11 cellular contexts compared by ENCODE assay signal in the genomic region with DNA sequence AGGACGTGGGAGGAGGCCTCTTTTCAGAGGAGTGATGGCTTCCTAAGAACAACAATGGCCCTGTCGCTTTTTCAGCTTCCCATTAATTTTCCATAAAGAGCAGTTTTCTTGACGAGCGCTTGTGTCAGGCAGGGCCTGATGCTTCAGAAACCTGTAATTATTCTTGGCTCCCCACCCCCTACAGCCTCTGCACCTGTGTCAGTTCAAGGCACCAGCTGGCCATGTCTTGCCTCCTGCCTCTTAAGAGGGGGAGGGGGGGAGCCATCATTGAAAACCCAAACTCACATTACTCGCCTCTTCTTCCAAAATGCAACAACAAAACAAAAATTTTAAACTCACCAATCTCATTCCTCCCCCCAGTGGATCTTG. TPM values are rescaled to one million over a fixed set of nuclear protein-coding genes. Genes with fewer than 3 reads are reported as not detected.
DNase-seq lines count a peak whose midpoint lies in the region; ATAC-seq, FAIRE-seq and TF ChIP-seq lines count a peak whose summit lies in the region.
"Had no signal": no experiment of that assay in that cellular context is flagged by ENCODE, and none has a peak within 500 bp of the region (broad histone marks: within the 10 kb centered on the region; RNA-seq: fewer than 3 reads in every experiment).

No MANE protein-coding gene starts in this region.

- no peak overlapping the region for H3K4me3 ChIP-seq in A549
- H3K4me3 ChIP-seq in H7 (ENCODE audit: insufficient read depth, low read depth, low read length): no peak overlapping the region
- H3K4me3 ChIP-seq: K562 had no signal

- TF ChIP-seq CTCF in A549 (IDR thresholded peaks at IDR 0.05) (no peak), chondrocyte (IDR thresholded peaks at IDR 0.05) (no peak)

- POLR2A ChIA-PET in A549 (lab: Yijun Ruan, JAX): no interaction called here

- H3K4me2 ChIP-seq in A549: peak overlapping the region; percentile 68

- no peak for TF ChIP-seq EP300 in A549 (IDR thresholded peaks at IDR 0.05)

- H3K9me3 Mint-ChIP-seq in chondrocyte (ENCODE audit: low read depth) (no peaks in the 10 kb centered on the region), naive B cell (no peaks in the 10 kb centered on the region)

- H3K9me3 ChIP-seq in A549: no peaks in the 10 kb centered on the region
- H3K9me3 ChIP-seq: BE2C had no signal

- H3K4me1 ChIP-seq in A549: peaks cover 100% of the 10 kb centered on the region

- H3K27me3 Mint-ChIP-seq in chondrocyte (ENCODE audit: low read depth) (no peaks in the 10 kb centered on the region), naive B cell (no peaks in the 10 kb centered on the region)

- H3K4me1 Mint-ChIP-seq in chondrocyte (ENCODE audit: low read depth): peaks cover 95% of the 10 kb centered on the region
- H3K4me1 Mint-ChIP-seq in naive B cell: peaks cover 58 to 69% (median 64%) of the 10 kb centered on the region in 3 donors

- H3K36me3 Mint-ChIP-seq in chondrocyte (ENCODE audit: low read depth) (peaks cover 5% of the 10 kb centered on the region), naive B cell (peaks cover 6 to 23% of the 10 kb centered on the region in 2 donors)

- no peak for FAIRE-seq in A549 (lab: Jason Lieb, UNC)
- FAIRE-seq: K562 had no signal

- WGBS in A549 (ENCODE audit: missing lambda C conversion rate): 91% methylated on average over 5 of the region's 5 CpGs

- H3K27me3 ChIP-seq in H7 (ENCODE audit: control insufficient read depth, insufficient read depth, low read length): no peaks in the 10 kb centered on the region
- H3K27me3 ChIP-seq: BE2C had no signal

- ATAC-seq in A549: no peak
- no peak for ATAC-seq in naive B cell (ENCODE audit: low read depth in 2 of 2)
- ATAC-seq in GM21786 (IDR thresholded peaks at IDR 0.05; ENCODE audit: unreplicated experiment): no peak
- ATAC-seq: K562 had no signal

- peak overlapping the region; percentile 69 to 74 for H3K27ac ChIP-seq in A549

- no peaks in the 10 kb centered on the region; the same call in 1 of the 2 replicates for H3K36me3 ChIP-seq in H7 (replicated peaks; ENCODE audit: control insufficient read depth, insufficient read depth, low read length)

- no peak for TF ChIP-seq RAD21 in A549 (conservative IDR thresholded peaks at IDR 0.05 in 1 of 2, IDR thresholded peaks at IDR 0.05 in 1 of 2)

- TF ChIP-seq POLR2A in A549 (IDR thresholded peaks at IDR 0.05; ENCODE audit: low read length): no peak

- CTCF ChIA-PET in A549 (lab: Yijun Ruan, JAX): no interaction called here

- DNase-seq in A549 (ENCODE audit: low read depth in 1 of 2, low spot score in 1 of 2): no peak
- DNase-seq in NCI-H187 (lab: John Stamatoyannopoulos, UW): peak; percentile 61 to 65
- DNase-seq in chondrocyte (ENCODE audit: low spot score): no peak
- DNase-seq in naive B cell: no peak
- no peak for DNase-seq in Kasumi-1 (lab: John Stamatoyannopoulos, UW)
- no peak for DNase-seq in H7
- no peak for DNase-seq in T-helper 2 cell
- DNase-seq: activated CD4-positive, alpha-beta T cell treated with anti-CD3 and anti-CD28 coated beads, Interleukin-2, amount 50 U/mL, for 1 hour; BE2C had no signal

- peak overlapping the region; percentile 47 for H3K4me3 Mint-ChIP-seq in chondrocyte (ENCODE audit: unreplicated experiment)
- H3K4me3 Mint-ChIP-seq in naive B cell: peak overlapping the region in 1 of 8 donors; percentile 71

- H3K27ac Mint-ChIP-seq in chondrocyte (ENCODE audit: unreplicated experiment): peak overlapping the region; percentile 91
- H3K27ac Mint-ChIP-seq in naive B cell: peak overlapping the region in 4 of 6 donors; percentile 1 to 92 (median 60)

TF ChIP-seq in A549, 52 proteins besides CTCF, POLR2A, EP300 and RAD21:
- TF ChIP-seq ZNF302 (CRISPR knock-in tag; IDR thresholded peaks at IDR 0.05) (no peak), FOXS1 (CRISPR knock-in tag; IDR thresholded peaks at IDR 0.05) (no peak), KDM5A (IDR thresholded peaks at IDR 0.05) (no peak), FOSB (CRISPR knock-in tag; IDR thresholded peaks at IDR 0.05) (no peak), BHLHE40 (IDR thresholded peaks at IDR 0.05; ENCODE audit: low read depth, low read length) (no peak), POLR2AphosphoS2 (conservative IDR thresholded peaks at IDR 0.05; ENCODE audit: low read length) (no peak), JUNB (IDR thresholded peaks at IDR 0.05) (no peak), NR3C1 (IDR thresholded peaks at IDR 0.05) (no peak), PHF8 (IDR thresholded peaks at IDR 0.05; ENCODE audit: borderline replicate concordance, low read depth) (no peak), MYC (IDR thresholded peaks at IDR 0.05; ENCODE audit: borderline replicate concordance, low read length) (no peak), RNF2 (IDR thresholded peaks at IDR 0.05; ENCODE audit: borderline replicate concordance, low read depth) (no peak)
- TF ChIP-seq, protein P1, sequence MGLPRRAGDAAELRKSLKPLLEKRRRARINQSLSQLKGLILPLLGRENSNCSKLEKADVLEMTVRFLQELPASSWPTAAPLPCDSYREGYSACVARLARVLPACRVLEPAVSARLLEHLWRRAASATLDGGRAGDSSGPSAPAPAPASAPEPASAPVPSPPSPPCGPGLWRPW (IDR thresholded peaks at IDR 0.05): no peak
- TF ChIP-seq, protein P2, sequence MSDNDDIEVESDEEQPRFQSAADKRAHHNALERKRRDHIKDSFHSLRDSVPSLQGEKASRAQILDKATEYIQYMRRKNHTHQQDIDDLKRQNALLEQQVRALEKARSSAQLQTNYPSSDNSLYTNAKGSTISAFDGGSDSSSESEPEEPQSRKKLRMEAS (IDR thresholded peaks at IDR 0.05): no peak
- TF ChIP-seq, protein P3, sequence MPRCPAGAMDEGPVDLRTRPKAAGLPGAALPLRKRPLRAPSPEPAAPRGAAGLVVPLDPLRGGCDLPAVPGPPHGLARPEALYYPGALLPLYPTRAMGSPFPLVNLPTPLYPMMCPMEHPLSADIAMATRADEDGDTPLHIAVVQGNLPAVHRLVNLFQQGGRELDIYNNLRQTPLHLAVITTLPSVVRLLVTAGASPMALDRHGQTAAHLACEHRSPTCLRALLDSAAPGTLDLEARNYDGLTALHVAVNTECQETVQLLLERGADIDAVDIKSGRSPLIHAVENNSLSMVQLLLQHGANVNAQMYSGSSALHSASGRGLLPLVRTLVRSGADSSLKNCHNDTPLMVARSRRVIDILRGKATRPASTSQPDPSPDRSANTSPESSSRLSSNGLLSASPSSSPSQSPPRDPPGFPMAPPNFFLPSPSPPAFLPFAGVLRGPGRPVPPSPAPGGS (IDR thresholded peaks at IDR 0.05): no peak

RNA-seq across cellular contexts. Expression of a gene that starts 32.3 kb away (rescaled TPM):
- polyA plus RNA-seq in A549 (2011; rRNA removed) (29.8 and 31.5 TPM in 2 replicates), A549 (2017; fragmentation: RNase III; extraction: RNeasy Plus Mini Kit Qiagen cat#74134 plus additional on column Dnase treatment) (17.2 to 18.0 TPM (median 17.8 TPM) in 3 replicates), naive B cell (ENCODE audit: low read depth in 6 of 6) (10 to 100 TPM; 14.2 to 25.1 (median 15.0) TPM)
- 15.5 and 19.1 TPM in 2 replicates for polyA plus RNA-seq in A549 (2012; cell fraction: cytosol; rRNA removed)
- 29.5 and 35.8 TPM in 2 replicates for polyA plus RNA-seq in A549 (2012; cell fraction: nucleus; rRNA removed)
- polyA minus RNA-seq in A549 (2011; rRNA and poly(A)+ RNA removed): 101 and 114 TPM in 2 replicates
- 37.5 to 46.2 TPM (median 38.5 TPM) in 3 replicates for total RNA-seq in chondrocyte
- total RNA-seq in H7 (2014; rRNA removed; shearing (Covaris generic)): 19.9 and 21.6 TPM in 2 replicates

Comparison
In these comparisons a context has a peak if more than half of its experiments do, and no peak if none do; other contexts are left out.
1. DNase-seq: peak in NCI-H187 (2 of 2); none in A549 (0 of 2), chondrocyte (single experiment), naive B cell (single experiment), Kasumi-1 (0 of 2), H7 (single experiment) and T-helper 2 cell (0 of 5).